In genomic region chr7:106464169-106464568, GRCh38 we compare ENCODE assay signal across 20 cellular contexts.
"Had no signal": no experiment of that assay in that cellular context is flagged by ENCODE, and none has a peak within 500 bp of the region (broad histone marks: within the 10 kb centered on the region; RNA-seq: fewer than 3 reads in every experiment).

No MANE protein-coding gene starts in this region.

- H3K27ac ChIP-seq: coronary artery, heart right ventricle, left lung, right atrium auricular region had no signal

- DNase-seq: activated CD4-positive, alpha-beta memory T cell treated with anti-CD3 and anti-CD28 coated beads for 36 hours; activated CD4-positive, CD25-positive, alpha-beta regulatory T cell treated with anti-CD3 and anti-CD28 coated beads, Interleukin-2, amount 50 U/mL, for 72 hours; activated CD8-positive, alpha-beta memory T cell treated with anti-CD3 and anti-CD28 coated beads, Interleukin-2, amount 50 U/mL, for 4 hours; activated naive CD4-positive, alpha-beta T cell; adrenal gland; effector CD4-positive, alpha-beta T cell; heart right ventricle; islet precursor cell; left lung; mucosa of descending colon; naive thymus-derived CD8-positive, alpha-beta T cell; posterior cingulate gyrus; substantia nigra; trophoblast cell had no signal

- FAIRE-seq: endothelial cell of umbilical vein, frontal cortex had no signal

- H3K9me3 ChIP-seq: adrenal gland, heart right ventricle, left lung, mucosa of descending colon, right atrium auricular region had no signal

- H3K4me2 ChIP-seq: smooth muscle cell had no signal

- ATAC-seq: heart right ventricle; left lung; mucosa of descending colon; naive thymus-derived CD8-positive, alpha-beta T cell; stimulated activated memory B cell treated with anti-CD40 and anti-IgM and Interleukin-4, amounts not matched to agents 10 μg/mL and 1 μg/mL and 100 μg/mL, for 72 hours had no signal

- H3K4me3 ChIP-seq: adrenal gland, coronary artery, heart right ventricle, left lung, mucosa of descending colon, right atrium auricular region, smooth muscle cell had no signal

- H3K27me3 ChIP-seq: adrenal gland, heart right ventricle, left lung, right atrium auricular region had no signal

- H3K36me3 ChIP-seq: adrenal gland, heart right ventricle, left lung, right atrium auricular region had no signal
